Comparison of ENCODE assay signal across 32 cellular contexts in the genomic region with DNA sequence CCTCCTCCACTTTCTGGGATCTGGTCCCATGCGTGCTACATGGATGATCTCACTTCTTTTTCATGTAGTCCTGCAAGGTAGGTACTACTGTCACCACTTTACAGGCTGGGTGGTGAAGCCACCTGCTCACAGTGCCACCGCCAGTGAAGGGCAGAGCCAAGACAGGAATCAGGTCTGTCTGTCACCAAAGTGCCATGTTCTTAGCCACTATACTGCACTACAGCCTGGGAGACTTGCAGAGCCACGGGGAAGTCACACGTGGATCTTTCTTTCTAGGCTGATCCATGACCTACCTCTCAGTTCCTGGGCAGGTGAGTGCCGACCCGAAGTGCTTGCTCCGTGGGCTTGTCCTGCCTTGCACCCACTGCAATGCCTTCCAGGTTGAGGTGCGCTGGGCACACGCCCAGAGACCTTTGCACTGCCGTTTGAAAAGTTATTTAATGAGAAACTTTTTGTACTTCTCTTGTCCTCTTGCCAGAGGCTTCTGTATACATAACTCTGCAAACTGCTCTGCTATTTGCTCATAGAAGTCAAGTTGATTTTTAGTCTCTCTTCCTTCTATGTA. TPM values are rescaled to one million over a fixed set of nuclear protein-coding genes. Genes with fewer than 3 reads are reported as not detected.
A peak's percentile ranks its signal among the peaks of the same experiment; 100 is the strongest.
DNase-seq lines count a peak whose midpoint lies in the region; ATAC-seq, FAIRE-seq and TF ChIP-seq lines count a peak whose summit lies in the region.
"Had no signal": no experiment of that assay in that cellular context is flagged by ENCODE, and none has a peak within 500 bp of the region (broad histone marks: within the 10 kb centered on the region; RNA-seq: fewer than 3 reads in every experiment).

No MANE protein-coding gene starts in this region.

- H3K4me3 Mint-ChIP-seq in MCF 10A (ENCODE audit: unreplicated experiment): no peak overlapping the region
- no peak overlapping the region for H3K4me3 Mint-ChIP-seq in CD8-positive, alpha-beta T cell
- H3K4me3 Mint-ChIP-seq: activated CD8-positive, alpha-beta memory T cell treated with anti-CD3 and anti-CD28 coated beads, Interleukin-2, amount 10 ng/mL, durations not matched to agents 7 days and 5 days; activated T-cell treated with anti-CD3 and anti-CD28 coated beads, Interleukin-2, amount 50 U/mL, for 72 hours; CD14-positive monocyte; mesothelial cell of epicardium; natural killer cell treated with Interleukin-12 subunit alpha and Interleukin-12 subunit beta and Interleukin-15 and Interleukin-18, amount 100 ng/mL, for 72 hours; T-helper 17 cell had no signal

- in situ Hi-C loops in T47D (cut with HindIII; ENCODE audit: low pct_unique_long_range_greater_than_20kb, low sequenced_read_pairs): no loop called here

- peak; percentile 53 to 94 for DNase-seq in T47D (ENCODE audit: low read depth in 1 of 2, low spot score in 1 of 2)
- DNase-seq in MCF 10A (ENCODE audit: unreplicated experiment): no peak
- no peak for DNase-seq in epithelial cell of prostate (ENCODE audit: low read depth, low spot score)
- peak; percentile 87 to 93 (median 88) for DNase-seq in mucosa of descending colon
- no peak for DNase-seq in upper lobe of right lung
- no peak for DNase-seq in CD8-positive, alpha-beta T cell
- no peak for DNase-seq in NCI-H446 treated with DMSO at 0.1 percent for 48 hours (lab: John Stamatoyannopoulos, UW)
- no peak for DNase-seq in GM12892 (ENCODE audit: insufficient read length)
- DNase-seq: 8988T; activated CD4-positive, alpha-beta T cell treated with anti-CD3 and anti-CD28 coated beads, Interleukin-2, amount 50 U/mL, for 4 hours; activated CD8-positive, alpha-beta memory T cell treated with anti-CD3 and anti-CD28 coated beads, Interleukin-2, amount 10 ng/mL, durations not matched to agents 7 days and 5 days; activated naive CD4-positive, alpha-beta T cell; activated T-cell treated with anti-CD3 and anti-CD28 coated beads, Interleukin-2, amount 50 U/mL, for 72 hours; Calu3; DMS79; effector CD4-positive, alpha-beta T cell; left ventricle myocardium superior; MG63; NCI-H1105 treated with DMSO at 0.1 percent for 48 hours; NCI-H187 treated with DMSO at 0.1 percent for 48 hours; NCI-H524 treated with DMSO at 0.1 percent for 48 hours; SK-N-SH; stimulated activated naive CD4-positive, alpha-beta T cell treated with Interleukin-2 at 50 U/mL for 16 hours; T-helper 17 cell had no signal

- intact Hi-C loops in MCF 10A (cut with micrococcal nuclease): no loop called here
- intact Hi-C loops in mucosa of descending colon (cut with DNase I, micrococcal nuclease): no loop called here
- intact Hi-C loops in upper lobe of right lung (cut with DNase I): no loop called here
- intact Hi-C loops in CD8-positive, alpha-beta T cell (cut with DNase I, micrococcal nuclease): no loop called here

- POLR2A ChIA-PET in MCF 10A (lab: Yijun Ruan, JAX): interaction anchor here (0.6 to 1.7 kb wide), 3 partner anchors 11 to 35 kb away, joined by 4 to 9 read pairs (median 4); no protein-coding TSS in a partner anchor
- POLR2A ChIA-PET in CD8-positive, alpha-beta T cell (lab: Charles Lee): no interaction called here

- ATAC-seq in mucosa of descending colon (peak; percentile 75), upper lobe of right lung (peak; percentile 28)
- no peak for ATAC-seq in CD8-positive, alpha-beta T cell
- ATAC-seq: activated CD4-positive, CD25-positive, alpha-beta regulatory T cell treated with anti-CD3 and anti-CD28 coated beads, Interleukin-2, amount 50 U/mL, for 24 hours; activated CD8-positive, alpha-beta memory T cell treated with anti-CD3 and anti-CD28 coated beads, Interleukin-2, amount 10 ng/mL, durations not matched to agents 7 days and 5 days; activated T-cell treated with anti-CD3 and anti-CD28 coated beads, Interleukin-2, amount 50 U/mL, for 72 hours; K562; natural killer cell treated with Interleukin-12 subunit alpha and Interleukin-12 subunit beta and Interleukin-15 and Interleukin-18, amount 100 ng/mL, for 72 hours; T-helper 17 cell had no signal

- FAIRE-seq in GM12892 (lab: Jason Lieb, UNC): no peak
- FAIRE-seq: G401.6, K562, urothelium cell line had no signal

- H3K27me3 Mint-ChIP-seq in MCF 10A (ENCODE audit: insufficient read depth, unreplicated experiment): peaks cover 11% of the 10 kb centered on the region
- peaks cover 17% of the 10 kb centered on the region for H3K27me3 Mint-ChIP-seq in CD8-positive, alpha-beta T cell (ENCODE audit: low read depth)

- H3K36me3 Mint-ChIP-seq in MCF 10A (ENCODE audit: insufficient read depth, unreplicated experiment): no peaks in the 10 kb centered on the region
- H3K36me3 Mint-ChIP-seq in CD8-positive, alpha-beta T cell: no peaks in the 10 kb centered on the region
- H3K36me3 Mint-ChIP-seq: activated CD8-positive, alpha-beta memory T cell treated with anti-CD3 and anti-CD28 coated beads, Interleukin-2, amount 10 ng/mL, durations not matched to agents 7 days and 5 days; CD14-positive monocyte; mesothelial cell of epicardium; natural killer cell treated with Interleukin-12 subunit alpha and Interleukin-12 subunit beta and Interleukin-15 and Interleukin-18, amount 100 ng/mL, for 72 hours had no signal

- CTCF ChIA-PET in MCF 10A (lab: Yijun Ruan, JAX): interaction anchor here (1.0 kb wide), 1 partner anchor 9 kb away, joined by 4 read pairs; no protein-coding TSS in a partner anchor
- CTCF ChIA-PET in CD8-positive, alpha-beta T cell (lab: Charles Lee): no interaction called here

- no TSS peak for BruUV-seq in MCF 10A (replicated peaks; lab: Mats Ljungman, UMichigan)

- H3K36me3 ChIP-seq in mucosa of descending colon (ENCODE audit: low read depth) (no peaks in the 10 kb centered on the region), upper lobe of right lung (no peaks in the 10 kb centered on the region)
- H3K36me3 ChIP-seq in CD8-positive, alpha-beta T cell (ENCODE audit: insufficient read depth, low read length): no peaks in the 10 kb centered on the region
- H3K36me3 ChIP-seq: MG63 had no signal

- no peak for TF ChIP-seq CTCF in MCF 10A (IDR thresholded peaks at IDR 0.05; ENCODE audit: unreplicated experiment)
- TF ChIP-seq CTCF in mucosa of descending colon (IDR thresholded peaks at IDR 0.05): no peak
- no peak for TF ChIP-seq CTCF in upper lobe of right lung (IDR thresholded peaks at IDR 0.05)
- TF ChIP-seq CTCF in CD8-positive, alpha-beta T cell (IDR thresholded peaks at IDR 0.05): no peak

- H3K4me1 ChIP-seq in mucosa of descending colon (ENCODE audit: low read depth): peaks cover 14% of the 10 kb centered on the region
- H3K4me1 ChIP-seq in upper lobe of right lung: no peaks in the 10 kb centered on the region
- H3K4me1 ChIP-seq in CD8-positive, alpha-beta T cell (ENCODE audit: insufficient read depth, low read length): no peaks in the 10 kb centered on the region

- peaks cover 8% of the 10 kb centered on the region for H3K4me1 Mint-ChIP-seq in MCF 10A (ENCODE audit: insufficient read depth, unreplicated experiment)
- no peaks in the 10 kb centered on the region for H3K4me1 Mint-ChIP-seq in CD8-positive, alpha-beta T cell (ENCODE audit: low read depth)
- H3K4me1 Mint-ChIP-seq: activated CD8-positive, alpha-beta memory T cell treated with anti-CD3 and anti-CD28 coated beads, Interleukin-2, amount 10 ng/mL, durations not matched to agents 7 days and 5 days; CD14-positive monocyte; T-helper 17 cell had no signal

- no peak overlapping the region for H3K27ac Mint-ChIP-seq in MCF 10A (ENCODE audit: low read depth, unreplicated experiment)
- no peak overlapping the region for H3K27ac Mint-ChIP-seq in CD8-positive, alpha-beta T cell
- H3K27ac Mint-ChIP-seq: activated CD8-positive, alpha-beta memory T cell treated with anti-CD3 and anti-CD28 coated beads, Interleukin-2, amount 10 ng/mL, durations not matched to agents 7 days and 5 days; activated T-cell treated with anti-CD3 and anti-CD28 coated beads, Interleukin-2, amount 50 U/mL, for 72 hours; mesothelial cell of epicardium; natural killer cell treated with Interleukin-12 subunit alpha and Interleukin-12 subunit beta and Interleukin-15 and Interleukin-18, amount 100 ng/mL, for 72 hours; T-helper 17 cell had no signal

- H3K9me3 ChIP-seq in mucosa of descending colon: no peaks in the 10 kb centered on the region
- H3K9me3 ChIP-seq in upper lobe of right lung: no peaks in the 10 kb centered on the region
- no peaks in the 10 kb centered on the region for H3K9me3 ChIP-seq in CD8-positive, alpha-beta T cell (ENCODE audit: low read length)
- H3K9me3 ChIP-seq: MG63, SK-N-SH had no signal

- no peak for TF ChIP-seq POLR2A in GM12892 (IDR thresholded peaks at IDR 0.05; ENCODE audit: low read depth, low read length)

- H3K27me3 ChIP-seq in upper lobe of right lung: no peaks in the 10 kb centered on the region
- H3K27me3 ChIP-seq in CD8-positive, alpha-beta T cell (ENCODE audit: insufficient read depth, low read length): no peaks in the 10 kb centered on the region
- H3K27me3 ChIP-seq: MG63 had no signal

- peaks cover 11% of the 10 kb centered on the region for H3K9me3 Mint-ChIP-seq in MCF 10A (ENCODE audit: unreplicated experiment)
- no peaks in the 10 kb centered on the region for H3K9me3 Mint-ChIP-seq in CD8-positive, alpha-beta T cell
- H3K9me3 Mint-ChIP-seq: natural killer cell treated with Interleukin-12 subunit alpha and Interleukin-12 subunit beta and Interleukin-15 and Interleukin-18, amount 100 ng/mL, for 72 hours had no signal

- peak overlapping the region; percentile 64 for H3K27ac ChIP-seq in epithelial cell of prostate
- no peak overlapping the region for H3K27ac ChIP-seq in upper lobe of right lung
- H3K27ac ChIP-seq in CD8-positive, alpha-beta T cell (ENCODE audit: low read depth, low read length): no peak overlapping the region
- H3K27ac ChIP-seq: skin epidermis had no signal

- H3K4me3 ChIP-seq in mucosa of descending colon (no peak overlapping the region), upper lobe of right lung (no peak overlapping the region)
- H3K4me3 ChIP-seq in CD8-positive, alpha-beta T cell (ENCODE audit: low read depth, low read length): no peak overlapping the region
- H3K4me3 ChIP-seq: K562, MG63, skin epidermis had no signal

RNA-seq across cellular contexts. Expression of a gene that starts 19.7 kb away (rescaled TPM):
- total RNA-seq in MCF 10A (2022): 15.7 and 17.9 TPM in 2 replicates
- total RNA-seq in mucosa of descending colon: 100 to 1,000 TPM in 2 of 3 donors, 10 to 100 TPM in 1; 73.7 to 200 (median 132) TPM
- 19.3 TPM for total RNA-seq in upper lobe of right lung
- total RNA-seq in CD8-positive, alpha-beta T cell: under 1 TPM; 0.50 to 0.95 TPM
- polyA plus RNA-seq in GM12892 (2012; ENCODE audit: missing spikeins): 13.9 TPM

Comparison
In these comparisons a context has a peak if more than half of its experiments do, and no peak if none do; other contexts are left out.
1. DNase-seq: peak in T47D (2 of 2) and mucosa of descending colon (3 of 3); none in MCF 10A (single experiment), epithelial cell of prostate (single experiment), upper lobe of right lung (single experiment), CD8-positive, alpha-beta T cell (0 of 7), NCI-H446 treated with DMSO at 0.1 percent for 48 hours (single experiment) and GM12892 (single experiment).